Comparison of ENCODE assay signal across 20 cellular contexts in genomic region chr14:71022015-71022919, GRCh38.
DNase-seq lines count a peak whose midpoint lies in the region; ATAC-seq, FAIRE-seq and TF ChIP-seq lines count a peak whose summit lies in the region.
"Had no signal": no experiment of that assay in that cellular context is flagged by ENCODE, and none has a peak within 500 bp of the region (broad histone marks: within the 10 kb centered on the region; RNA-seq: fewer than 3 reads in every experiment).

No MANE protein-coding gene starts in this region.

- H3F3A ChIP-seq in smooth muscle cell (ENCODE audit: low read depth), result peaks cover 4% of the 10 kb centered on the region

- no peak for FAIRE-seq in astrocyte (lab: Jason Lieb, UNC)

- peaks cover 53% of the 10 kb centered on the region for H3K36me3 Mint-ChIP-seq in activated CD8-positive, alpha-beta memory T cell treated with anti-CD3 and anti-CD28 coated beads, Interleukin-2, amount 10 ng/mL, durations not matched to agents 7 days and 5 days
- peaks cover 21% of the 10 kb centered on the region for H3K36me3 Mint-ChIP-seq in astrocyte (ENCODE audit: low read depth, unreplicated experiment)

- H3K36me3 ChIP-seq in astrocyte (ENCODE audit: insufficient read depth, low read length), result no peaks in the 10 kb centered on the region
- H3K36me3 ChIP-seq in smooth muscle cell (ENCODE audit: low read depth), result peaks cover 15% of the 10 kb centered on the region
- H3K36me3 ChIP-seq: prostate gland had no signal

- H3K9me3 ChIP-seq in astrocyte (ENCODE audit: insufficient read depth, low read depth, low read length) (no peaks in the 10 kb centered on the region), smooth muscle cell (replicated peaks; ENCODE audit: low read depth) (no peaks in the 10 kb centered on the region)
- H3K9me3 ChIP-seq: prostate gland, upper lobe of right lung had no signal

- peak; percentile 33 for ATAC-seq in activated CD8-positive, alpha-beta memory T cell treated with anti-CD3 and anti-CD28 coated beads, Interleukin-2, amount 10 ng/mL, durations not matched to agents 7 days and 5 days
- ATAC-seq in HG02970 (IDR thresholded peaks at IDR 0.05; ENCODE audit: low FRiP score, unreplicated experiment), result no peak
- ATAC-seq: heart left ventricle, upper lobe of right lung had no signal

- H3K27ac Mint-ChIP-seq in activated CD8-positive, alpha-beta memory T cell treated with anti-CD3 and anti-CD28 coated beads, Interleukin-2, amount 10 ng/mL, durations not matched to agents 7 days and 5 days, result peak overlapping the region; percentile 22
- H3K27ac Mint-ChIP-seq in astrocyte (ENCODE audit: unreplicated experiment), result no peak overlapping the region
- H3K27ac Mint-ChIP-seq: activated naive CD4-positive, alpha-beta T cell treated with anti-CD3 and anti-CD28 coated beads for 36 hours; memory B cell had no signal

- H3K4me2 ChIP-seq in astrocyte (ENCODE audit: low read length), result peak overlapping the region; percentile 61
- peak overlapping the region; percentile 37 for H3K4me2 ChIP-seq in smooth muscle cell

- H2AFZ ChIP-seq in astrocyte (ENCODE audit: low read depth, low read length), result no peak overlapping the region
- H2AFZ ChIP-seq in smooth muscle cell (ENCODE audit: low read depth), result no peak overlapping the region

- H3K27me3 Mint-ChIP-seq in activated CD8-positive, alpha-beta memory T cell treated with anti-CD3 and anti-CD28 coated beads, Interleukin-2, amount 10 ng/mL, durations not matched to agents 7 days and 5 days, result no peaks in the 10 kb centered on the region
- H3K27me3 Mint-ChIP-seq in astrocyte (ENCODE audit: low read depth, unreplicated experiment), result no peaks in the 10 kb centered on the region
- H3K27me3 Mint-ChIP-seq: CD4-positive, alpha-beta T cell; memory B cell had no signal

- DNase-seq in activated CD8-positive, alpha-beta memory T cell treated with anti-CD3 and anti-CD28 coated beads, Interleukin-2, amount 10 ng/mL, durations not matched to agents 7 days and 5 days, result no peak
- no peak for DNase-seq in activated CD8-positive, alpha-beta memory T cell treated with anti-CD3 and anti-CD28 coated beads for 24 hours
- DNase-seq in M059J (ENCODE audit: low read depth), result peak; percentile 47
- no peak for DNase-seq in astrocyte (ENCODE audit: low read depth)
- no peak for DNase-seq in smooth muscle cell (lab: John Stamatoyannopoulos, UW; ENCODE audit: unreplicated experiment)
- no peak for DNase-seq in SHP77 (lab: John Stamatoyannopoulos, UW)
- no peak for DNase-seq in HUDEP-2 (lab: John Stamatoyannopoulos, UW; ENCODE audit: unreplicated experiment in 76 of 76)
- DNase-seq: activated naive CD4-positive, alpha-beta T cell treated with anti-CD3 and anti-CD28 coated beads for 36 hours; CD4-positive, alpha-beta T cell; DMS79; dorsolateral prefrontal cortex; heart left ventricle; NCI-H1436; NCI-H2171 treated with DMSO at 0.1 percent for 48 hours; nephron progenitor cell; spleen; upper lobe of right lung had no signal

- H3K4me1 ChIP-seq in astrocyte (ENCODE audit: insufficient read depth, low read length), result peaks cover 10% of the 10 kb centered on the region
- no peaks in the 10 kb centered on the region for H3K4me1 ChIP-seq in smooth muscle cell (ENCODE audit: low read depth)
- H3K4me1 ChIP-seq: upper lobe of right lung had no signal

- H3K27me3 ChIP-seq in astrocyte (ENCODE audit: insufficient read depth, low read length) (no peaks in the 10 kb centered on the region), smooth muscle cell (ENCODE audit: low read depth) (no peaks in the 10 kb centered on the region)
- H3K27me3 ChIP-seq: dorsolateral prefrontal cortex, heart left ventricle, spleen, upper lobe of right lung had no signal

- H3K27ac ChIP-seq in astrocyte (ENCODE audit: low read depth, low read length) (peak overlapping the region; percentile 51), smooth muscle cell (ENCODE audit: low read depth) (peak overlapping the region; percentile 65)
- H3K27ac ChIP-seq: dorsolateral prefrontal cortex, heart left ventricle, prostate gland, spleen, upper lobe of right lung had no signal

- peaks cover 5% of the 10 kb centered on the region for H4K20me1 ChIP-seq in astrocyte (ENCODE audit: insufficient read depth, low read length)
- H4K20me1 ChIP-seq in smooth muscle cell (ENCODE audit: low read depth), result peaks cover 41% of the 10 kb centered on the region

- H3K79me2 ChIP-seq in astrocyte (ENCODE audit: insufficient read depth, low read length) (peaks cover 8% of the 10 kb centered on the region), smooth muscle cell (ENCODE audit: low read depth) (peaks cover 5% of the 10 kb centered on the region)

- no peaks in the 10 kb centered on the region for H3K9me3 Mint-ChIP-seq in activated CD8-positive, alpha-beta memory T cell treated with anti-CD3 and anti-CD28 coated beads, Interleukin-2, amount 10 ng/mL, durations not matched to agents 7 days and 5 days (ENCODE audit: low read depth)
- H3K9me3 Mint-ChIP-seq in astrocyte (ENCODE audit: unreplicated experiment), result peaks cover 7% of the 10 kb centered on the region
- H3K9me3 Mint-ChIP-seq: CD4-positive, alpha-beta T cell had no signal

- H3K4me3 Mint-ChIP-seq in activated CD8-positive, alpha-beta memory T cell treated with anti-CD3 and anti-CD28 coated beads, Interleukin-2, amount 10 ng/mL, durations not matched to agents 7 days and 5 days, result no peak overlapping the region
- H3K4me3 Mint-ChIP-seq in astrocyte (ENCODE audit: unreplicated experiment), result no peak overlapping the region
- H3K4me3 Mint-ChIP-seq: activated naive CD4-positive, alpha-beta T cell treated with anti-CD3 and anti-CD28 coated beads for 36 hours; CD4-positive, alpha-beta T cell; memory B cell; nephron progenitor cell had no signal

- CTCF ChIA-PET in activated CD8-positive, alpha-beta memory T cell treated with anti-CD3 and anti-CD28 coated beads, Interleukin-2, amount 10 ng/mL, durations not matched to agents 7 days and 5 days (lab: Charles Lee), result interaction anchor here (1.3 kb wide), 1 partner anchor 9 kb away, joined by 3 read pairs; no protein-coding TSS in a partner anchor

- WGBS in smooth muscle cell (ENCODE audit: low lambda C conversion rate), result 89% methylated on average over 3 of the region's 3 CpGs

- TF ChIP-seq CTCF in astrocyte (IDR thresholded peaks at IDR 0.05; ENCODE audit: insufficient read depth, low read depth, low read length) (no peak), smooth muscle cell (IDR thresholded peaks at IDR 0.05; ENCODE audit: borderline replicate concordance, insufficient read depth, poor library complexity, severe bottlenecking) (no peak)

- H3K4me3 ChIP-seq in astrocyte (ENCODE audit: insufficient read depth, low read depth, low read length) (no peak overlapping the region), smooth muscle cell (no peak overlapping the region)
- H3K4me3 ChIP-seq: dorsolateral prefrontal cortex, heart left ventricle, prostate gland, spleen, upper lobe of right lung had no signal

- H3K9ac ChIP-seq in astrocyte (ENCODE audit: low read length) (no peak overlapping the region), smooth muscle cell (ENCODE audit: low read depth) (no peak overlapping the region)

- H3K4me1 Mint-ChIP-seq in activated CD8-positive, alpha-beta memory T cell treated with anti-CD3 and anti-CD28 coated beads, Interleukin-2, amount 10 ng/mL, durations not matched to agents 7 days and 5 days, result peaks cover 21% of the 10 kb centered on the region
- H3K4me1 Mint-ChIP-seq in astrocyte (ENCODE audit: low read depth, unreplicated experiment), result peaks cover 11% of the 10 kb centered on the region
- H3K4me1 Mint-ChIP-seq: nephron progenitor cell had no signal
